Comparison of ENCODE assay signal across 8 cellular contexts in genomic region chr2:38750011-38750792, GRCh38. TPM values are rescaled to one million over a fixed set of nuclear protein-coding genes. Genes with fewer than 3 reads are reported as not detected.
DNase-seq lines count a peak whose midpoint lies in the region; ATAC-seq and TF ChIP-seq lines count a peak whose summit lies in the region.

No MANE protein-coding gene starts in this region.

- in situ Hi-C loops in G401 (cut with HindIII; ENCODE audit: low sequenced_read_pairs), result no loop called here

- TF ChIP-seq CTCF in LNCaP clone FGC (IDR thresholded peaks at IDR 0.05; ENCODE audit: control insufficient read depth, extremely low read depth, insufficient read depth), result no peak

- peaks cover 12 to 41% of the 10 kb centered on the region in 2 donors for H3K4me1 ChIP-seq in muscle layer of duodenum (ENCODE audit: control insufficient read depth in 1 of 2, insufficient read depth in 2 of 2, low read length in 2 of 2)

- H3K27me3 ChIP-seq in muscle layer of duodenum (ENCODE audit: low read depth, low read length), result no peaks in the 10 kb centered on the region

- DNase-seq in G401 (ENCODE audit: low spot score), result peak; percentile 56
- DNase-seq in LNCaP clone FGC (ENCODE audit: low read depth), result no peak
- DNase-seq in activated CD8-positive, alpha-beta memory T cell treated with anti-CD3 and anti-CD28 coated beads, Interleukin-2, amount 50 U/mL, for 4 hours, result peak; percentile 56
- DNase-seq in epithelial cell of prostate (ENCODE audit: low read depth, low spot score), result no peak
- DNase-seq in stimulated activated naive CD8-positive, alpha-beta T cell treated with anti-CD3 and anti-CD28 coated beads, Interleukin-15, Interleukin-2, amounts not matched to agents 100 U/mL and 50 U/mL, for 24 hours, result peak; percentile 62
- no peak for DNase-seq in DMS153 treated with DMSO at 0.1 percent for 48 hours (lab: John Stamatoyannopoulos, UW; ENCODE audit: unreplicated experiment)

- peak overlapping the region; percentile 91 for H3K4me3 ChIP-seq in LNCaP clone FGC (ENCODE audit: low read depth, low read length)
- peak overlapping the region; percentile 84 to 97 for H3K4me3 ChIP-seq in muscle layer of duodenum (ENCODE audit: low read depth in 1 of 2, low read length in 2 of 2)

- no peaks in the 10 kb centered on the region for H3K9me3 ChIP-seq in muscle layer of duodenum (ENCODE audit: control insufficient read depth in 1 of 2, low read length in 2 of 2)

- peaks cover 37 to 39% of the 10 kb centered on the region in 2 donors for H3K36me3 ChIP-seq in muscle layer of duodenum (ENCODE audit: control insufficient read depth in 1 of 2, insufficient read depth in 2 of 2, low read length in 2 of 2)

- peak; percentile 37 for ATAC-seq in GM21529 (IDR thresholded peaks at IDR 0.05; ENCODE audit: unreplicated experiment)
- peak; percentile 34 for ATAC-seq in stimulated activated naive CD8-positive, alpha-beta T cell treated with anti-CD3 and anti-CD28 coated beads, Interleukin-15, Interleukin-2, amounts not matched to agents 100 U/mL and 50 U/mL, for 24 hours

- peak overlapping the region; percentile 81 for H3K27ac ChIP-seq in epithelial cell of prostate
- H3K27ac ChIP-seq in muscle layer of duodenum (ENCODE audit: low read length), result peak overlapping the region; percentile 99

RNA-seq across cellular contexts. Expression of gene SRSF7, which starts 1.0 kb away (rescaled TPM):
- 183 and 238 TPM in 2 replicates for total RNA-seq in G401 (2014; rRNA removed; shearing (Covaris generic))

RNA-seq across cellular contexts. Expression of gene GEMIN6, which starts 27.8 kb away (rescaled TPM):
- total RNA-seq in G401 (2014; rRNA removed; shearing (Covaris generic)), result 18.8 and 22.2 TPM in 2 replicates

Comparison
In these comparisons a context has a peak if more than half of its experiments do, and no peak if none do; other contexts are left out.
1. DNase-seq: peak in G401 (single experiment), activated CD8-positive, alpha-beta memory T cell treated with anti-CD3 and anti-CD28 coated beads, Interleukin-2, amount 50 U/mL, for 4 hours (single experiment) and stimulated activated naive CD8-positive, alpha-beta T cell treated with anti-CD3 and anti-CD28 coated beads, Interleukin-15, Interleukin-2, amounts not matched to agents 100 U/mL and 50 U/mL, for 24 hours (single experiment); none in LNCaP clone FGC (single experiment), epithelial cell of prostate (single experiment) and DMS153 treated with DMSO at 0.1 percent for 48 hours (single experiment).